In genomic region chr7:54988516-54988915, GRCh38 we compare ENCODE assay signal across 21 cellular contexts. TPM values are rescaled to one million over a fixed set of nuclear protein-coding genes. Genes with fewer than 3 reads are reported as not detected.
"Had no signal": no experiment of that assay in that cellular context is flagged by ENCODE, and none has a peak within 500 bp of the region (broad histone marks: within the 10 kb centered on the region; RNA-seq: fewer than 3 reads in every experiment).

No MANE protein-coding gene starts in this region.

- H2AFZ ChIP-seq: neural progenitor cell had no signal

- H3K27me3 ChIP-seq: esophagus muscularis mucosa, gastrocnemius medialis, left lung, neural progenitor cell, pancreas, thyroid gland, uterus had no signal

- H3K9me3 ChIP-seq: esophagus muscularis mucosa, gastrocnemius medialis, left lung, lower lobe of right lung, pancreas, suprapubic skin, thyroid gland, uterus had no signal

- H3K36me3 ChIP-seq: esophagus muscularis mucosa, gastrocnemius medialis, heart right ventricle, left lung, lower lobe of right lung, neural progenitor cell, pancreas, suprapubic skin, thyroid gland, uterus had no signal

- H3K4me3 ChIP-seq: esophagus muscularis mucosa, gastrocnemius medialis, heart right ventricle, left lung, lower lobe of right lung, neural progenitor cell, pancreas, suprapubic skin, thyroid gland, uterus had no signal

- H3K9ac ChIP-seq: neural progenitor cell had no signal

- H3K4me1 ChIP-seq: esophagus muscularis mucosa, heart right ventricle, left lung, lower lobe of right lung, neural progenitor cell, pancreas, suprapubic skin, uterus had no signal

- H3K27ac ChIP-seq: epithelial cell of prostate, esophagus muscularis mucosa, gastrocnemius medialis, heart right ventricle, left lung, lower lobe of right lung, neural progenitor cell, pancreas, suprapubic skin, thyroid gland, uterus had no signal

- DNase-seq: effector memory CD8-positive, alpha-beta T cell; gastrocnemius medialis; heart right ventricle; islet precursor cell; left lung; lower lobe of right lung; midbrain; nucleus accumbens; pancreas; right cardiac atrium; stimulated activated CD4-positive, alpha-beta T cell treated with anti-CD3 and anti-CD28 coated beads, Interleukin-4, amount 100 ng/mL, for 1 hour; stimulated activated CD8-positive, alpha-beta memory T cell treated with anti-CD3 and anti-CD28 coated beads, Interleukin-4, amount 100 ng/mL, for 48 hours; stimulated activated naive CD8-positive, alpha-beta T cell treated with anti-CD3 and anti-CD28 coated beads, Interleukin-15, Interleukin-2, amounts not matched to agents 100 U/mL and 50 U/mL, for 24 hours; thyroid gland; uterus had no signal

- H3K4me2 ChIP-seq: neural progenitor cell had no signal

- ATAC-seq: effector memory CD8-positive, alpha-beta T cell; gastrocnemius medialis; heart right ventricle; left lung; lower lobe of right lung; natural killer cell treated with Interleukin-12 subunit alpha and Interleukin-12 subunit beta and Interleukin-15 and Interleukin-18, amount 100 ng/mL, for 72 hours; pancreas; right cardiac atrium; stimulated activated effector memory CD8-positive, alpha-beta T cell treated with anti-CD3 and anti-CD28 coated beads, Interleukin-12 subunit alpha, Interleukin-12 subunit beta, amount 100 ng/mL, for 72 hours; stimulated activated naive CD8-positive, alpha-beta T cell treated with anti-CD3 and anti-CD28 coated beads, Interleukin-15, Interleukin-2, amounts not matched to agents 100 U/mL and 50 U/mL, for 24 hours had no signal

RNA-seq across cellular contexts. Expression of gene EGFR, which starts 30.3 kb away (rescaled TPM):
- total RNA-seq: natural killer cell treated with Interleukin-12 subunit alpha and Interleukin-12 subunit beta and Interleukin-15 and Interleukin-18, amount 100 ng/mL, for 72 hours had no signal
